In the genomic region with DNA sequence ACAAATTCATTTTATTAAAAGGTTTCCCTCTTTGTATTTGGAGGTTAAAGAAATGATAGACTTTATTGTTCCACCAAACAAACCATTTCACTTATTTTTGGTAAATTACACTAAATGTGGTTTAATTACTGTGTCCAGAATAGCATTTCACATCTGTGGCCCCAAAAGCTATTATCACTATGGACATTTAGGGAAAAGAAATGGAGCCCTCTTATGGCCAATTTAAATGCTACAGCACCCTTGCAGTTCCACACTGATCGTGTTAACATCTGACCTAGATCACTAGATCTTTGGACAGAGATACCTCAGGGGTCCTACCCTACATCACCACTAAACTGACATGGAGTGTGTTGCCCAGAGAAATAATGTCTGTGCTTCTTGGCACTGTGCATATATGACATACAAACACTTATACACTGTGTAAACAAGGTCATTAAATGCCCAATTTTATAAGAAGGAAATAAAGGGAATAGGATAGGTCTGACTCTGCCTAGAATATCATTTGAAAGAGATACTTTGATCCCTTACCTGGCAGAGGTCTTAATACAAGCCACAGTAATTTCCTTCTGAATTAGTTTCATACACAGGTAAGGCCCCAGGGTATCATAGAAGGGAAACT, we compare ENCODE assay signal across 8 cellular contexts.
A peak's percentile ranks its signal among the peaks of the same experiment; 100 is the strongest.
DNase-seq lines count a peak whose midpoint lies in the region; ATAC-seq and TF ChIP-seq lines count a peak whose summit lies in the region.

No MANE protein-coding gene starts in this region.

- in situ Hi-C loops in GM23248 (cut with MboI) = loop anchor here (10.0 kb wide), 1 partner anchor 637 kb away; no protein-coding TSS in a partner anchor

- no peaks in the 10 kb centered on the region for H3K36me3 ChIP-seq in CD8-positive, alpha-beta T cell (ENCODE audit: insufficient read depth, low read length)
- H3K36me3 ChIP-seq in GM23248 (ENCODE audit: low read depth) (no peaks in the 10 kb centered on the region), breast epithelium (no peaks in the 10 kb centered on the region), lung (ENCODE audit: control insufficient read depth in 2 of 2, insufficient read depth in 2 of 2, low read length in 2 of 2) (no peaks in the 10 kb centered on the region)

- no peak overlapping the region for H3K4me2 ChIP-seq in GM23248 (ENCODE audit: unreplicated experiment)

- no peaks in the 10 kb centered on the region for H3K36me3 Mint-ChIP-seq in CD8-positive, alpha-beta T cell

- no peaks in the 10 kb centered on the region for H3K9me2 ChIP-seq in GM23248 (ENCODE audit: insufficient read depth)

- H3K4me3 ChIP-seq in CD8-positive, alpha-beta T cell (ENCODE audit: low read depth, low read length) = no peak overlapping the region
- no peak overlapping the region for H3K4me3 ChIP-seq in GM23248
- no peak overlapping the region for H3K4me3 ChIP-seq in breast epithelium
- H3K4me3 ChIP-seq in lung = no peak overlapping the region

- POLR2A ChIA-PET in CD8-positive, alpha-beta T cell (lab: Charles Lee) = interaction anchor here (1.2 kb wide), 1 partner anchor 19 kb away, joined by 6 read pairs; no protein-coding TSS in a partner anchor

- CTCF ChIA-PET in CD8-positive, alpha-beta T cell (lab: Charles Lee) = interaction anchor here (0.6 to 4.0 kb wide), 14 partner anchors 10 to 1505 kb away, joined by 3 to 36 read pairs (median 4); no protein-coding TSS in a partner anchor

- DNase-seq in CD8-positive, alpha-beta T cell = no peak
- DNase-seq in GM23248 (peak; percentile 60), NCI-H69 (lab: John Stamatoyannopoulos, UW) (peak; percentile 46), breast epithelium (ENCODE audit: low spot score in 2 of 2) (no peak), lung (ENCODE audit: low spot score) (no peak), mucosa of gallbladder (ENCODE audit: low spot score) (no peak)

- no peaks in the 10 kb centered on the region for H4K20me1 ChIP-seq in GM23248 (ENCODE audit: insufficient read depth)

- peaks cover 24% of the 10 kb centered on the region for H3K4me1 Mint-ChIP-seq in CD8-positive, alpha-beta T cell (ENCODE audit: low read depth)

- no peak overlapping the region for H3K9ac ChIP-seq in GM23248

- no peaks in the 10 kb centered on the region for H3K9me3 ChIP-seq in CD8-positive, alpha-beta T cell (ENCODE audit: low read length)
- H3K9me3 ChIP-seq in GM23248 (ENCODE audit: low read depth) (no peaks in the 10 kb centered on the region), breast epithelium (no peaks in the 10 kb centered on the region), lung (ENCODE audit: control insufficient read depth in 2 of 2, insufficient read depth in 1 of 2, low read length in 1 of 2) (no peaks in the 10 kb centered on the region)

- H3K9me3 Mint-ChIP-seq in CD8-positive, alpha-beta T cell = no peaks in the 10 kb centered on the region

- TF ChIP-seq POLR2A in breast epithelium (IDR thresholded peaks at IDR 0.05) = no peak

- H2AFZ ChIP-seq in GM23248 = no peak overlapping the region

- no peak overlapping the region for H3K27ac ChIP-seq in CD8-positive, alpha-beta T cell (ENCODE audit: low read depth, low read length)
- no peak overlapping the region for H3K27ac ChIP-seq in GM23248
- H3K27ac ChIP-seq in breast epithelium = no peak overlapping the region
- H3K27ac ChIP-seq in lung (ENCODE audit: low read depth in 1 of 2, low read length in 1 of 2) = no peak overlapping the region

- TF ChIP-seq CTCF in CD8-positive, alpha-beta T cell (IDR thresholded peaks at IDR 0.05) = peak; percentile 59
- peak; percentile 25 to 58 (median 33) for TF ChIP-seq CTCF in breast epithelium (IDR thresholded peaks at IDR 0.05)
- TF ChIP-seq CTCF in lung (IDR thresholded peaks at IDR 0.05; ENCODE audit: control extremely low read depth, extremely low read depth) = peak; percentile 8

- no peaks in the 10 kb centered on the region for H3K79me2 ChIP-seq in GM23248 (ENCODE audit: insufficient read depth)

- no peak overlapping the region for H3K4me3 Mint-ChIP-seq in CD8-positive, alpha-beta T cell

- intact Hi-C loops in CD8-positive, alpha-beta T cell (cut with DNase I, micrococcal nuclease) = loop anchor here (1.0 to 5.0 kb wide), 2 partner anchors 278 to 579 kb away; no protein-coding TSS in a partner anchor
- intact Hi-C loops in breast epithelium (cut with DNase I; ENCODE audit: low total_unique reads) = no loop called here

- H3K27me3 ChIP-seq in CD8-positive, alpha-beta T cell (ENCODE audit: insufficient read depth, low read length) = no peaks in the 10 kb centered on the region
- no peaks in the 10 kb centered on the region for H3K27me3 ChIP-seq in GM23248 (replicated peaks; ENCODE audit: insufficient read depth)
- H3K27me3 ChIP-seq in breast epithelium = no peaks in the 10 kb centered on the region
- no peaks in the 10 kb centered on the region for H3K27me3 ChIP-seq in lung (ENCODE audit: control insufficient read depth, insufficient read depth)

- H3K27ac Mint-ChIP-seq in CD8-positive, alpha-beta T cell = no peak overlapping the region

- 0 to 11% methylated on average over 1 of the region's 1 CpG for WGBS in GM23248 (ENCODE audit: low coverage in 1 of 2, low lambda C conversion rate in 2 of 2, missing lambda C conversion rate in 2 of 2), 2 experiments
- WGBS in lung, 2 donors = 4 to 7% methylated on average over 1 of the region's 1 CpG

- peak; percentile 37 for ATAC-seq in CD8-positive, alpha-beta T cell
- ATAC-seq in lung (ENCODE audit: insufficient read depth, low FRiP score) (no peak), GM21526 (IDR thresholded peaks at IDR 0.05; ENCODE audit: low FRiP score, unreplicated experiment) (no peak), GM21381 (IDR thresholded peaks at IDR 0.05; ENCODE audit: unreplicated experiment) (no peak)

- H3K4me1 ChIP-seq in CD8-positive, alpha-beta T cell (ENCODE audit: insufficient read depth, low read length) = peaks cover 15% of the 10 kb centered on the region
- H3K4me1 ChIP-seq in GM23248 (ENCODE audit: insufficient read depth) (peaks cover 29% of the 10 kb centered on the region), breast epithelium (no peaks in the 10 kb centered on the region), lung (ENCODE audit: control insufficient read depth in 2 of 2, insufficient read depth in 2 of 2, low read length in 2 of 2) (no peaks in the 10 kb centered on the region)

- H3K27me3 Mint-ChIP-seq in CD8-positive, alpha-beta T cell (ENCODE audit: low read depth) = no peaks in the 10 kb centered on the region

- peaks cover 21% of the 10 kb centered on the region for H3F3A ChIP-seq in GM23248 (ENCODE audit: insufficient read depth)

Comparison
In these comparisons a context has a peak if more than half of its experiments do, and no peak if none do; other contexts are left out.
1. DNase-seq: peak in GM23248 (single experiment) and NCI-H69 (single experiment); none in CD8-positive, alpha-beta T cell (0 of 7), breast epithelium (0 of 2), lung (single experiment) and mucosa of gallbladder (single experiment).
2. CTCF ChIP-seq: peak in every context shown above with its lines; median percentile 59 in CD8-positive, alpha-beta T cell; 33 in breast epithelium; 8 in lung.